Comparison of ENCODE assay signal across 15 cellular contexts in genomic region chr11:65165847-65166317, GRCh38. TPM values are rescaled to one million over a fixed set of nuclear protein-coding genes. Genes with fewer than 3 reads are reported as not detected.
DNase-seq lines count a peak whose midpoint lies in the region; TF ChIP-seq lines count a peak whose summit lies in the region.
"Had no signal": no experiment of that assay in that cellular context is flagged by ENCODE, and none has a peak within 500 bp of the region (broad histone marks: within the 10 kb centered on the region; RNA-seq: fewer than 3 reads in every experiment).

No MANE protein-coding gene starts in this region.

- CTCF ChIA-PET in HEK293T (lab: Yijun Ruan, JAX), result no interaction called here

- H3K4me3 ChIP-seq in colonic mucosa (peak overlapping the region; percentile 16), testis (peak overlapping the region; percentile 26 to 32)

- H3K27me3 ChIP-seq in colonic mucosa, result no peaks in the 10 kb centered on the region
- H3K27me3 ChIP-seq in testis, result no peaks in the 10 kb centered on the region

- H3K36me3 ChIP-seq in colonic mucosa, result no peaks in the 10 kb centered on the region
- no peaks in the 10 kb centered on the region for H3K36me3 ChIP-seq in testis (ENCODE audit: low read depth, missing control alignments)

- peak overlapping the region; percentile 46 to 51 for H3K9ac ChIP-seq in colonic mucosa (ENCODE audit: low read depth in 2 of 2, low read length in 2 of 2)

- TF ChIP-seq CTCF in colonic mucosa (IDR thresholded peaks at IDR 0.05), result no peak
- no peak for TF ChIP-seq CTCF in testis (IDR thresholded peaks at IDR 0.05)

- peak overlapping the region; percentile 16 for H3K27ac ChIP-seq in colonic mucosa
- H3K27ac ChIP-seq in testis, result no peak overlapping the region

- no peak for TF ChIP-seq POLR2A in testis (IDR thresholded peaks at IDR 0.05)

- no peak for DNase-seq in HEK293T (ENCODE audit: extremely low spot score)
- DNase-seq in colonic mucosa, result peak; percentile 74
- DNase-seq in mucosa of gallbladder (ENCODE audit: low spot score), result peak; percentile 54
- no peak for DNase-seq in testis
- no peak for DNase-seq in NCI-H446 (lab: John Stamatoyannopoulos, UW)
- DNase-seq in stimulated activated CD4-positive, alpha-beta T cell treated with anti-CD3 and anti-CD28 coated beads, Interleukin-2, amount 100 ng/mL, for 48 hours, result no peak
- DNase-seq in kidney tubule cell (ENCODE audit: low spot score), result no peak
- DNase-seq in NCI-H2171 treated with DMSO at 0.1 percent for 48 hours (lab: John Stamatoyannopoulos, UW), result no peak
- DNase-seq: activated naive CD4-positive, alpha-beta T cell; CD8-positive, alpha-beta T cell; stimulated activated naive CD4-positive, alpha-beta T cell had no signal

- POLR2A ChIA-PET in HEK293T (lab: Yijun Ruan, JAX), result no interaction called here

- H3K4me1 ChIP-seq in colonic mucosa (no peaks in the 10 kb centered on the region), testis (no peaks in the 10 kb centered on the region)

- intact Hi-C loops in colonic mucosa (cut with DNase I), result no loop called here
- intact Hi-C loops in testis (cut with DNase I; ENCODE audit: low total_unique reads), result no loop called here

- H3K9me3 ChIP-seq in colonic mucosa, result no peaks in the 10 kb centered on the region
- no peaks in the 10 kb centered on the region for H3K9me3 ChIP-seq in testis

- 28 to 41% methylated on average over 22 of the region's 22 CpGs for WGBS in testis, 2 donors

TF ChIP-seq in HEK293T, 16 proteins besides CTCF, POLR2A, EP300 and RAD21:
- no peak for TF ChIP-seq NFRKB (IDR thresholded peaks at IDR 0.05)
- peak; percentile 34; the same call in 1 of the 2 replicates for TF ChIP-seq L3MBTL2 (conservative IDR thresholded peaks at IDR 0.05)

RNA-seq across cellular contexts. Expression of gene SPDYC, which starts 4.2 kb away (rescaled TPM):
- total RNA-seq in colonic mucosa (not detected), mucosa of gallbladder (not detected), testis (1 to 10 TPM; 1.2 TPM)
- polyA plus RNA-seq in testis (ENCODE audit: insufficient read depth, low read depth, low replicate concordance), result 0.80 TPM
- total RNA-seq: CD8-positive, alpha-beta T cell; fibroblast of villous mesenchyme; LHCN-M2; omental fat pad had no signal
- polyA plus RNA-seq: keratinocyte had no signal

RNA-seq across cellular contexts. Expression of gene CAPN1, which starts 15.8 kb away (rescaled TPM):
- total RNA-seq in colonic mucosa, result 100 to 1,000 TPM; 325 to 416 TPM
- total RNA-seq in mucosa of gallbladder, result 287 TPM
- 10 to 100 TPM; 36.2 to 85.3 TPM for total RNA-seq in testis
- polyA plus RNA-seq in testis (ENCODE audit: insufficient read depth, low read depth, low replicate concordance), result 27.3 TPM

RNA-seq across cellular contexts. Expression of gene SYVN1, which starts 31.6 kb away (rescaled TPM):
- total RNA-seq in colonic mucosa, result 10 to 100 TPM; 64.3 to 66.0 TPM
- 84.4 TPM for total RNA-seq in mucosa of gallbladder
- total RNA-seq in testis, result 10 to 100 TPM; 67.4 to 87.2 TPM
- 62.0 TPM for polyA plus RNA-seq in testis (ENCODE audit: insufficient read depth, low read depth, low replicate concordance)

RNA-seq across cellular contexts. Expression of gene MRPL49, which starts 43.8 kb away (rescaled TPM):
- total RNA-seq in colonic mucosa (10 to 100 TPM; 60.7 to 72.3 TPM), mucosa of gallbladder (46.5 TPM), testis (10 to 100 TPM; 82.8 to 87.7 TPM)
- polyA plus RNA-seq in testis (ENCODE audit: insufficient read depth, low read depth, low replicate concordance), result 53.9 TPM

RNA-seq across cellular contexts. Expression of gene FAU, which starts 43.9 kb away (rescaled TPM):
- 100 to 1,000 TPM; 752 to 950 TPM for total RNA-seq in colonic mucosa
- total RNA-seq in mucosa of gallbladder, result 835 TPM
- 100 to 1,000 TPM; 441 to 583 TPM for total RNA-seq in testis
- polyA plus RNA-seq in testis (ENCODE audit: insufficient read depth, low read depth, low replicate concordance), result 761 TPM

Comparison
In these comparisons a context has a peak if more than half of its experiments do, and no peak if none do; other contexts are left out.
1. DNase-seq: peak in colonic mucosa (single experiment) and mucosa of gallbladder (single experiment); none in HEK293T (single experiment), testis (single experiment), NCI-H446 (0 of 2), stimulated activated CD4-positive, alpha-beta T cell treated with anti-CD3 and anti-CD28 coated beads, Interleukin-2, amount 100 ng/mL, for 48 hours (0 of 2), kidney tubule cell (single experiment) and NCI-H2171 treated with DMSO at 0.1 percent for 48 hours (single experiment).